In genomic region chr10:124402273-124402672, GRCh38 we compare ENCODE assay signal across 2 cellular contexts.
TF ChIP-seq lines count a peak whose summit lies in the region.

No MANE protein-coding gene starts in this region.

TF ChIP-seq in A549, 52 proteins besides CTCF, POLR2A, EP300 and RAD21:
- no peak for TF ChIP-seq SMC3 (IDR thresholded peaks at IDR 0.05)
- no peak for TF ChIP-seq HOXA7 (CRISPR knock-in tag; IDR thresholded peaks at IDR 0.05)
- TF ChIP-seq MAFK (IDR thresholded peaks at IDR 0.05; ENCODE audit: partially characterized antibody), result peak; percentile 90
- TF ChIP-seq KDM5A (IDR thresholded peaks at IDR 0.05), result no peak

TF ChIP-seq in H1, 55 proteins besides CTCF, POLR2A, EP300 and RAD21:
- TF ChIP-seq MAFK (IDR thresholded peaks at IDR 0.05; ENCODE audit: low read depth, low read length) (peak; percentile 47; the same call in 1 of the 2 replicates), CEBPB (IDR thresholded peaks at IDR 0.05; ENCODE audit: low read depth, low read length) (no peak)
